Comparison of ENCODE assay signal across 30 cellular contexts in the genomic region with DNA sequence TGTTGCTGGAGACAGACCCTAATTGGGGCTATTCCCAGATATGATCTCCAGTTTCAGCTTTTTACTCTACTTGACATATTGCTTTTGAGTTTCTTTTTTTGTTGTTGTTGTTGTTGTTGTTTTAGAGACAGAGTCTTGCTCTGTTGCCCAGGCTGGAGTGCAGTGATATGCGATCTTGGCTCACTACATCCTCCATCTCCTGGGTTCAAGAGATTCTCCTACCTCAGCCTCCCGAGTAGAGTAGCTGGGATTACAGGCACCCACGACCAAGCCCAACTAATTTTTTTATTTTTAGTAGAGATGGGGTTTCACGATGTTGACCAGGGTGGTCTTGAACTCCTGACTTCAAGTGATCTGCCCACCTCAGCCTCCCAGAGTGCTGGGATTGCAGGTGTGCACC. TPM values are rescaled to one million over a fixed set of nuclear protein-coding genes. Genes with fewer than 3 reads are reported as not detected.
DNase-seq lines count a peak whose midpoint lies in the region; ATAC-seq, FAIRE-seq and TF ChIP-seq lines count a peak whose summit lies in the region.
"Had no signal": no experiment of that assay in that cellular context is flagged by ENCODE, and none has a peak within 500 bp of the region (broad histone marks: within the 10 kb centered on the region; RNA-seq: fewer than 3 reads in every experiment).

No MANE protein-coding gene starts in this region.

- intact Hi-C loops in CD4-positive, alpha-beta memory T cell (cut with micrococcal nuclease), result loop anchor here (2.0 to 5.0 kb wide), 6 partner anchors 71 to 349 kb away; a partner anchor contains a TSS
- intact Hi-C loops in esophagus muscularis mucosa (cut with DNase I) (loop anchor here (5.0 kb wide), 1 partner anchor 206 kb away; no protein-coding TSS in a partner anchor), kidney (cut with DNase I) (loop anchor here (10.0 kb wide), 1 partner anchor 221 kb away; no protein-coding TSS in a partner anchor)

- no peaks in the 10 kb centered on the region for H3K9me3 Mint-ChIP-seq in CD4-positive, alpha-beta memory T cell
- H3K9me3 Mint-ChIP-seq: activated CD4-positive, alpha-beta memory T cell treated with anti-CD3 and anti-CD28 coated beads, Interleukin-2, amount 10 ng/mL, durations not matched to agents 7 days and 5 days; activated naive CD4-positive, alpha-beta T cell treated with anti-CD3 and anti-CD28 coated beads, Interleukin-2, amount 50 U/mL, for 24 hours; activated T-helper 17 cell treated with anti-CD3 and anti-CD28 coated beads, Interleukin-2, amount 50 U/mL, for 72 hours; HFFc6; nephron had no signal

- peaks cover 2% of the 10 kb centered on the region; the same call in 1 of the 2 replicates for H3F3A ChIP-seq in Loucy (ENCODE audit: low read depth)

- no peak overlapping the region for H3K4me3 Mint-ChIP-seq in CD4-positive, alpha-beta memory T cell
- H3K4me3 Mint-ChIP-seq: activated CD4-positive, alpha-beta memory T cell treated with anti-CD3 and anti-CD28 coated beads, Interleukin-2, amount 10 ng/mL, durations not matched to agents 7 days and 5 days; activated naive CD4-positive, alpha-beta T cell treated with anti-CD3 and anti-CD28 coated beads, Interleukin-2, amount 50 U/mL, for 24 hours; activated T-helper 17 cell treated with anti-CD3 and anti-CD28 coated beads, Interleukin-2, amount 50 U/mL, for 72 hours; CD14-positive monocyte; HFFc6; nephron; T-helper 17 cell had no signal

- H2AFZ ChIP-seq in Loucy (ENCODE audit: low read length), result no peak overlapping the region

- H3K27me3 Mint-ChIP-seq in CD4-positive, alpha-beta memory T cell, result no peaks in the 10 kb centered on the region
- H3K27me3 Mint-ChIP-seq: activated CD4-positive, alpha-beta memory T cell treated with anti-CD3 and anti-CD28 coated beads, Interleukin-2, amount 10 ng/mL, durations not matched to agents 7 days and 5 days; activated naive CD4-positive, alpha-beta T cell treated with anti-CD3 and anti-CD28 coated beads, Interleukin-2, amount 50 U/mL, for 24 hours; activated T-helper 17 cell treated with anti-CD3 and anti-CD28 coated beads, Interleukin-2, amount 50 U/mL, for 72 hours; T-helper 17 cell had no signal

- no peaks in the 10 kb centered on the region for H3K36me3 ChIP-seq in CD4-positive, alpha-beta memory T cell (ENCODE audit: insufficient read depth, low read length)
- H3K36me3 ChIP-seq in Loucy (ENCODE audit: insufficient read depth, low read length) (no peaks in the 10 kb centered on the region), esophagus muscularis mucosa (no peaks in the 10 kb centered on the region), skeletal muscle tissue (ENCODE audit: control insufficient read depth in 3 of 3, insufficient read depth in 3 of 3, low read length in 3 of 3) (peaks cover 3 to 4% (median 4%) of the 10 kb centered on the region in 3 donors), kidney (ENCODE audit: control insufficient read depth in 1 of 2, insufficient read depth in 2 of 2, low read length in 2 of 2) (no peaks in the 10 kb centered on the region)
- H3K36me3 ChIP-seq: suprapubic skin had no signal

- H3K9ac ChIP-seq in Loucy (ENCODE audit: low read depth, low read length, poor library complexity, severe bottlenecking) (peak overlapping the region; percentile 96), skeletal muscle tissue (ENCODE audit: low read depth in 1 of 3, low read length in 3 of 3) (no peak overlapping the region), kidney (ENCODE audit: low read length in 2 of 2) (no peak overlapping the region)

- TF ChIP-seq EP300 in esophagus muscularis mucosa (IDR thresholded peaks at IDR 0.05), result no peak

- CTCF ChIA-PET in CD4-positive, alpha-beta memory T cell (lab: Charles Lee; ENCODE audit: partially characterized antibody), result interaction anchor here (0.8 to 1.6 kb wide), 5 partner anchors 12 to 224 kb away, joined by 3 read pairs; no protein-coding TSS in a partner anchor

- no peak for FAIRE-seq in kidney (lab: Jason Lieb, UNC)
- FAIRE-seq: GM12891, small intestine had no signal

- no peak for TF ChIP-seq POLR2A in esophagus muscularis mucosa (IDR thresholded peaks at IDR 0.05; ENCODE audit: low read depth)

- peaks cover 31% of the 10 kb centered on the region for H4K20me1 ChIP-seq in Loucy (ENCODE audit: insufficient read depth, low read length, poor library complexity, severe bottlenecking)

- H3K9me2 ChIP-seq in Loucy (replicated peaks; ENCODE audit: low read depth, low read length), result no peaks in the 10 kb centered on the region

- no peak overlapping the region for H3K4me3 ChIP-seq in CD4-positive, alpha-beta memory T cell (ENCODE audit: low read length in 2 of 2)
- peak overlapping the region; percentile 89 for H3K4me3 ChIP-seq in Loucy (ENCODE audit: low read length, poor library complexity, severe bottlenecking)
- H3K4me3 ChIP-seq in esophagus muscularis mucosa, result no peak overlapping the region
- peak overlapping the region in 1 of 3 donors; percentile 92 for H3K4me3 ChIP-seq in skeletal muscle tissue (ENCODE audit: low read length in 3 of 3)
- H3K4me3 ChIP-seq in kidney (ENCODE audit: low read length in 2 of 2), result peak overlapping the region in 1 of 2 donors; percentile 81
- H3K4me3 ChIP-seq: lung, mucosa of descending colon had no signal

- WGBS in esophagus muscularis mucosa, result 98% methylated on average over 4 of the region's 4 CpGs

- H3K4me1 ChIP-seq in CD4-positive, alpha-beta memory T cell (ENCODE audit: insufficient read depth, low read length), result peaks cover 44% of the 10 kb centered on the region
- H3K4me1 ChIP-seq in Loucy (ENCODE audit: insufficient read depth, low read length, poor library complexity, severe bottlenecking) (peaks cover 48% of the 10 kb centered on the region), esophagus muscularis mucosa (peaks cover 46 to 63% (median 58%) of the 10 kb centered on the region in 4 donors), skeletal muscle tissue (ENCODE audit: control insufficient read depth in 3 of 3, insufficient read depth in 3 of 3, low read length in 3 of 3) (peaks cover 38 to 52% (median 47%) of the 10 kb centered on the region in 3 donors), kidney (ENCODE audit: control insufficient read depth in 1 of 2, insufficient read depth in 1 of 2, low read depth in 1 of 2, low read length in 2 of 2) (peaks cover 5 to 16% of the 10 kb centered on the region in 2 donors)

- peak overlapping the region; percentile 94 for H3K27ac ChIP-seq in CD4-positive, alpha-beta memory T cell (ENCODE audit: low read depth, low read length)
- peak overlapping the region; percentile 86 to 92 (median 89) for H3K27ac ChIP-seq in esophagus muscularis mucosa (replicated peaks in 1 of 4)
- peak overlapping the region; percentile 89 for H3K27ac ChIP-seq in skeletal muscle tissue (ENCODE audit: low read depth, low read length)
- no peak overlapping the region for H3K27ac ChIP-seq in kidney (ENCODE audit: low read depth in 2 of 2, low read length in 2 of 2)

- H3K27ac Mint-ChIP-seq in CD4-positive, alpha-beta memory T cell, result no peak overlapping the region
- H3K27ac Mint-ChIP-seq: activated CD4-positive, alpha-beta memory T cell treated with anti-CD3 and anti-CD28 coated beads, Interleukin-2, amount 10 ng/mL, durations not matched to agents 7 days and 5 days; activated naive CD4-positive, alpha-beta T cell treated with anti-CD3 and anti-CD28 coated beads, Interleukin-2, amount 50 U/mL, for 24 hours; activated T-helper 17 cell treated with anti-CD3 and anti-CD28 coated beads, Interleukin-2, amount 50 U/mL, for 72 hours; CD14-positive monocyte; HFFc6; nephron; T-helper 17 cell had no signal

- no peak for ATAC-seq in GM18502 (IDR thresholded peaks at IDR 0.05; ENCODE audit: poor library complexity, unreplicated experiment)
- ATAC-seq in GM19035 (IDR thresholded peaks at IDR 0.05; ENCODE audit: unreplicated experiment), result no peak
- ATAC-seq: activated T-helper 17 cell treated with anti-CD3 and anti-CD28 coated beads, Interleukin-2, amount 50 U/mL, for 72 hours; Right ventricle myocardium inferior; T-helper 17 cell; upper lobe of right lung had no signal

- H3K36me3 Mint-ChIP-seq in CD4-positive, alpha-beta memory T cell, result peaks cover 10 to 11% of the 10 kb centered on the region in 2 donors
- H3K36me3 Mint-ChIP-seq: CD14-positive monocyte had no signal

- peaks cover 0 to 23% (median 16%) of the 10 kb centered on the region in 4 donors for H3K4me1 Mint-ChIP-seq in CD4-positive, alpha-beta memory T cell

- DNase-seq in CD4-positive, alpha-beta memory T cell, result no peak
- DNase-seq in esophagus muscularis mucosa (ENCODE audit: extremely low spot score) (no peak), NCI-H446 treated with DMSO at 0.1 percent for 48 hours (lab: John Stamatoyannopoulos, UW) (no peak), kidney (no peak)
- DNase-seq: activated CD4-positive, alpha-beta memory T cell treated with anti-CD3 and anti-CD28 coated beads, Interleukin-2, amount 10 ng/mL, durations not matched to agents 7 days and 5 days; activated CD4-positive, CD25-positive, alpha-beta regulatory T cell treated with anti-CD3 and anti-CD28 coated beads, Interleukin-2, amount 50 U/mL, for 72 hours; activated CD8-positive, alpha-beta memory T cell treated with anti-CD3 and anti-CD28 coated beads, Interleukin-2, amount 50 U/mL, for 4 hours; amygdala; EL; HFFc6; hippocampal formation; MG63; NCI-H2029 treated with DMSO at 0.1 percent for 48 hours; NK-92 treated with Interleukin-12 subunit alpha and Interleukin-12 subunit beta, amount 100 ng/mL, for 24 hours; small intestine; T-helper 17 cell; upper lobe of right lung had no signal

- peaks cover 53% of the 10 kb centered on the region for H3K79me2 ChIP-seq in Loucy (ENCODE audit: insufficient read depth, low read length)

- H3K27me3 ChIP-seq in CD4-positive, alpha-beta memory T cell (ENCODE audit: insufficient read depth, low read length), result no peaks in the 10 kb centered on the region
- H3K27me3 ChIP-seq in Loucy (ENCODE audit: insufficient read depth, low read length, poor library complexity, severe bottlenecking), result no peaks in the 10 kb centered on the region
- no peaks in the 10 kb centered on the region for H3K27me3 ChIP-seq in esophagus muscularis mucosa
- H3K27me3 ChIP-seq in skeletal muscle tissue (ENCODE audit: control insufficient read depth in 3 of 3, insufficient read depth in 3 of 3, low read length in 3 of 3), result no peaks in the 10 kb centered on the region
- H3K27me3 ChIP-seq: MG63, suprapubic skin, upper lobe of right lung had no signal

- peak overlapping the region; percentile 93 for H3K4me2 ChIP-seq in Loucy (ENCODE audit: low read depth, low read length, poor library complexity, severe bottlenecking)

- H3K9me3 ChIP-seq in CD4-positive, alpha-beta memory T cell (ENCODE audit: control insufficient read depth in 1 of 2, low read length in 2 of 2), result no peaks in the 10 kb centered on the region
- H3K9me3 ChIP-seq in Loucy (ENCODE audit: insufficient read depth, low read depth, low read length), result no peaks in the 10 kb centered on the region
- no peaks in the 10 kb centered on the region for H3K9me3 ChIP-seq in esophagus muscularis mucosa
- no peaks in the 10 kb centered on the region for H3K9me3 ChIP-seq in skeletal muscle tissue (ENCODE audit: control insufficient read depth in 3 of 3, low read length in 3 of 3)
- no peaks in the 10 kb centered on the region for H3K9me3 ChIP-seq in kidney (ENCODE audit: control insufficient read depth in 1 of 2, low read length in 2 of 2)
- H3K9me3 ChIP-seq: MG63, mucosa of descending colon, suprapubic skin, upper lobe of right lung had no signal

- no peak for TF ChIP-seq CTCF in Loucy (conservative IDR thresholded peaks at IDR 0.05; ENCODE audit: low read length)
- no peak for TF ChIP-seq CTCF in esophagus muscularis mucosa (IDR thresholded peaks at IDR 0.05)
- TF ChIP-seq CTCF in kidney (IDR thresholded peaks at IDR 0.05; ENCODE audit: borderline replicate concordance, extremely low read depth, insufficient read depth), result no peak

- POLR2A ChIA-PET in CD4-positive, alpha-beta memory T cell (lab: Charles Lee; ENCODE audit: partially characterized antibody), result interaction anchor here (0.7 to 2.3 kb wide), 5 partner anchors 10 to 309 kb away, joined by 3 to 24 read pairs (median 5); a partner anchor contains a TSS

RNA-seq across cellular contexts. Expression of a gene that starts 1.3 kb away (rescaled TPM):
- 100 to 1,000 TPM; 141 to 151 TPM for total RNA-seq in CD4-positive, alpha-beta memory T cell
- polyA plus RNA-seq in CD4-positive, alpha-beta memory T cell, result 100 to 1,000 TPM; 290 to 500 TPM
- total RNA-seq in esophagus muscularis mucosa (100 to 1,000 TPM in 3 of 4 donors, 10 to 100 TPM in 1; 95.1 to 192 (median 164) TPM), skeletal muscle tissue (139 TPM), kidney (199 TPM)
- polyA plus RNA-seq in kidney (ENCODE audit: insufficient read depth, low read depth, low replicate concordance), result 307 TPM

RNA-seq across cellular contexts. Expression of a gene that starts 33.6 kb away (rescaled TPM):
- 1 to 10 TPM; 2.1 to 3.0 TPM for total RNA-seq in CD4-positive, alpha-beta memory T cell
- under 1 TPM; 0.34 to 0.56 TPM for polyA plus RNA-seq in CD4-positive, alpha-beta memory T cell
- total RNA-seq in esophagus muscularis mucosa, result 100 to 1,000 TPM in 1 of 4 donors, 10 to 100 TPM in 3; 59.0 to 136 (median 85.6) TPM
- 13.0 TPM for total RNA-seq in skeletal muscle tissue
- 78.6 TPM for total RNA-seq in kidney
- 178 TPM for polyA plus RNA-seq in kidney (ENCODE audit: insufficient read depth, low read depth, low replicate concordance)

Comparison
In these comparisons a context has a peak if more than half of its experiments do, and no peak if none do; other contexts are left out.
1. H3K27ac ChIP-seq: peak in CD4-positive, alpha-beta memory T cell (single experiment), esophagus muscularis mucosa (4 of 4) and skeletal muscle tissue (single experiment); none in kidney (0 of 2).